In genomic region chr12:38771871-38772270, GRCh38 we compare ENCODE assay signal across 8 cellular contexts.
A peak's percentile ranks its signal among the peaks of the same experiment; 100 is the strongest.
DNase-seq lines count a peak whose midpoint lies in the region; ATAC-seq, FAIRE-seq and TF ChIP-seq lines count a peak whose summit lies in the region.

No MANE protein-coding gene starts in this region.

- H3K36me3 ChIP-seq in A673 (ENCODE audit: insufficient read depth, low read length, poor library complexity, severe bottlenecking) (no peaks in the 10 kb centered on the region), PC-9 (ENCODE audit: low read depth) (no peaks in the 10 kb centered on the region)

- H3K79me2 ChIP-seq in PC-9 (ENCODE audit: low read depth), result no peaks in the 10 kb centered on the region

- TF ChIP-seq POLR2A in GM12892 (IDR thresholded peaks at IDR 0.05; ENCODE audit: low read depth, low read length), result no peak

- no peak overlapping the region for H2AFZ ChIP-seq in PC-9

- H3K4me2 ChIP-seq in PC-9, result no peak overlapping the region

- H4K20me1 ChIP-seq in PC-9 (ENCODE audit: insufficient read depth), result no peaks in the 10 kb centered on the region

- ATAC-seq in GM21529 (IDR thresholded peaks at IDR 0.05; ENCODE audit: unreplicated experiment), result peak; percentile 65
- ATAC-seq in left colon, result peak; percentile 32

- H3K9me2 ChIP-seq in PC-9 (ENCODE audit: insufficient read depth), result no peaks in the 10 kb centered on the region

- no peak for DNase-seq in GM12892 (ENCODE audit: insufficient read length)
- peak; percentile 15 for DNase-seq in KG1 (lab: John Stamatoyannopoulos, UW)
- DNase-seq in left colon, result no peak
- no peak for DNase-seq in A673 (ENCODE audit: low spot score)
- no peak for DNase-seq in NCI-H69 (lab: John Stamatoyannopoulos, UW)
- DNase-seq in PC-9, result no peak
- DNase-seq in head of caudate nucleus, result no peak

- BruUV-seq in A673 (replicated peaks; lab: Mats Ljungman, UMichigan) (no TSS peak), PC-9 (replicated peaks; lab: Mats Ljungman, UMichigan) (no TSS peak)

- intact Hi-C loops in left colon (cut with DNase I, micrococcal nuclease), result no loop called here
- intact Hi-C loops in A673 (cut with micrococcal nuclease; ENCODE audit: unreplicated experiment), result no loop called here
- intact Hi-C loops in PC-9 (cut with micrococcal nuclease; ENCODE audit: unreplicated experiment), result no loop called here
- intact Hi-C loops in head of caudate nucleus (cut with DNase I), result no loop called here

- CTCF ChIA-PET in A673 (lab: Charles Lee), result no interaction called here
- CTCF ChIA-PET in PC-9 (lab: Charles Lee), result interaction anchor here (0.6 kb wide), 1 partner anchor 387 kb away, joined by 6 read pairs; no protein-coding TSS in a partner anchor

- no peaks in the 10 kb centered on the region for H3K4me1 ChIP-seq in A673 (ENCODE audit: insufficient read depth, low read length, poor library complexity, severe bottlenecking)
- H3K4me1 ChIP-seq in PC-9 (replicated peaks; ENCODE audit: insufficient read depth), result no peaks in the 10 kb centered on the region

- POLR2A ChIA-PET in A673 (lab: Charles Lee; ENCODE audit: low non-redundant PET), result no interaction called here
- POLR2A ChIA-PET in PC-9 (lab: Charles Lee; ENCODE audit: unreplicated experiment), result no interaction called here

- H3K27ac ChIP-seq in A673 (ENCODE audit: low read depth, low read length, poor library complexity, severe bottlenecking) (no peak overlapping the region), PC-9 (no peak overlapping the region)

- H3F3A ChIP-seq in PC-9 (ENCODE audit: insufficient read depth, low read depth), result no peaks in the 10 kb centered on the region; the same call in 1 of the 2 replicates

- FAIRE-seq in GM12892 (lab: Jason Lieb, UNC), result peak; percentile 73

- H3K27me3 ChIP-seq in A673 (replicated peaks; ENCODE audit: insufficient read depth, low read depth, low read length, poor library complexity) (no peaks in the 10 kb centered on the region), PC-9 (ENCODE audit: insufficient read depth, low read depth) (no peaks in the 10 kb centered on the region)

- H3K9me3 ChIP-seq in A673 (ENCODE audit: low read depth, low read length, poor library complexity, severe bottlenecking) (no peaks in the 10 kb centered on the region), PC-9 (ENCODE audit: insufficient read depth, low read depth) (no peaks in the 10 kb centered on the region)

- TF ChIP-seq CTCF in A673 (conservative IDR thresholded peaks at IDR 0.05; ENCODE audit: low read depth, low read length) (no peak), PC-9 (conservative IDR thresholded peaks at IDR 0.05) (no peak)

- H3K4me3 ChIP-seq in A673 (ENCODE audit: low read depth, low read length, poor library complexity, severe bottlenecking) (no peak overlapping the region), PC-9 (no peak overlapping the region)
